In genomic region chr20:3786126-3786484, GRCh38 we compare ENCODE assay signal across 9 cellular contexts. TPM values are rescaled to one million over a fixed set of nuclear protein-coding genes. Genes with fewer than 3 reads are reported as not detected.
A peak's percentile ranks its signal among the peaks of the same experiment; 100 is the strongest.
DNase-seq lines count a peak whose midpoint lies in the region; ATAC-seq, FAIRE-seq and TF ChIP-seq lines count a peak whose summit lies in the region.
"Had no signal": no experiment of that assay in that cellular context is flagged by ENCODE, and none has a peak within 500 bp of the region (broad histone marks: within the 10 kb centered on the region; RNA-seq: fewer than 3 reads in every experiment).

No MANE protein-coding gene starts in this region.

- peak overlapping the region; percentile 46 to 65 (median 56) for H3K27ac ChIP-seq in pancreas

- DNase-seq in NCI-H748 (lab: John Stamatoyannopoulos, UW; ENCODE audit: unreplicated experiment) (peak; percentile 85), NCI-H748 treated with DMSO at 0.1 percent for 48 hours (lab: John Stamatoyannopoulos, UW) (no peak), HFF-Myc (ENCODE audit: extremely low read depth, low read depth) (no peak), NCI-H146 treated with DMSO at 0.1 percent for 48 hours (lab: John Stamatoyannopoulos, UW; ENCODE audit: unreplicated experiment) (peak; percentile 24), glomerular visceral epithelial cell (ENCODE audit: extremely low spot score) (peak; percentile 64), pancreas (peak in 5 of 6 donors; percentile 48 to 74 (median 59)), inferior parietal cortex (ENCODE audit: extremely low spot score) (no peak)
- DNase-seq in activated naive CD4-positive, alpha-beta T cell treated with Interleukin-2 at 50 U/mL for 16 hours: peak; percentile 53

- H3K4me3 ChIP-seq in HFF-Myc (replicated peaks; ENCODE audit: low read depth, low read length) (peak overlapping the region; percentile 72), pancreas (peak overlapping the region; percentile 44 to 66 (median 52))

- intact Hi-C loops in pancreas (cut with DNase I): loop anchor here in 1 of 3 donors (5.0 kb wide), 1 partner anchor 36 kb away; the partner anchor contains the start of gene AP5S1

- H3K4me1 ChIP-seq in pancreas: peaks cover 10 to 39% (median 24%) of the 10 kb centered on the region in 3 donors

- no peak for FAIRE-seq in pancreas (lab: Jason Lieb, UNC)

- WGBS in pancreas, 2 donors: 0 to 1% methylated on average over 31 to 35 of the region's 35 CpGs

- no peaks in the 10 kb centered on the region for H3K9me3 ChIP-seq in pancreas

- TF ChIP-seq CTCF in HFF-Myc (IDR thresholded peaks at IDR 0.05; ENCODE audit: low read depth, low read length, missing control alignments) (no peak), pancreas (IDR thresholded peaks at IDR 0.05) (no peak)

- peak in 2 of 4 donors; percentile 4 to 31 for ATAC-seq in pancreas

- H3K36me3 ChIP-seq in pancreas: no peaks in the 10 kb centered on the region

- no peaks in the 10 kb centered on the region for H3K27me3 ChIP-seq in pancreas

RNA-seq across cellular contexts. Expression of gene CENPB, which starts 0.4 kb away (rescaled TPM):
- 10 to 100 TPM; 30.2 to 46.5 (median 39.3) TPM for total RNA-seq in pancreas
- polyA plus RNA-seq in pancreas: 10 to 100 TPM; 34.0 to 44.2 TPM

RNA-seq across cellular contexts. Expression of gene SPEF1, which starts 4.9 kb away (rescaled TPM):
- under 1 TPM; 0.20 to 0.55 (median 0.40) TPM for total RNA-seq in pancreas
- polyA plus RNA-seq in pancreas: 1 to 10 TPM; 1.7 TPM
- total RNA-seq: glomerular endothelial cell had no signal

RNA-seq across cellular contexts. Expression of gene CDC25B, which starts 10.0 kb away (rescaled TPM):
- 10 to 100 TPM in 2 of 6 donors, 1 to 10 TPM in 4; 3.7 to 13.5 (median 5.0) TPM for total RNA-seq in pancreas
- 10 to 100 TPM; 24.4 to 28.8 TPM for polyA plus RNA-seq in pancreas

RNA-seq across cellular contexts. Expression of gene ADISSP, which starts 18.6 kb away (rescaled TPM):
- total RNA-seq in pancreas: 10 to 100 TPM in 3 of 6 donors, 1 to 10 TPM in 3; 5.0 to 13.0 (median 10.0) TPM
- polyA plus RNA-seq in pancreas: 10 to 100 TPM; 14.2 to 16.0 TPM

RNA-seq across cellular contexts. Expression of gene AP5S1, which starts 34.2 kb away (rescaled TPM):
- total RNA-seq in pancreas: 1 to 10 TPM; 4.7 to 7.9 (median 6.8) TPM
- polyA plus RNA-seq in pancreas: 1 to 10 TPM; 5.4 to 7.3 TPM

Comparison
In these comparisons a context has a peak if more than half of its experiments do, and no peak if none do; other contexts are left out.
1. DNase-seq: peak in NCI-H748 (single experiment), NCI-H146 treated with DMSO at 0.1 percent for 48 hours (single experiment), activated naive CD4-positive, alpha-beta T cell treated with Interleukin-2 at 50 U/mL for 16 hours (single experiment), glomerular visceral epithelial cell (single experiment) and pancreas (5 of 6); none in NCI-H748 treated with DMSO at 0.1 percent for 48 hours (single experiment), HFF-Myc (single experiment) and inferior parietal cortex (single experiment).